ENCODE assay signal across 34 cellular contexts in genomic region chr1:11543796-11544195, GRCh38.
"Had no signal": no experiment of that assay in that cellular context is flagged by ENCODE, and none has a peak within 500 bp of the region (broad histone marks: within the 10 kb centered on the region; RNA-seq: fewer than 3 reads in every experiment).

No MANE protein-coding gene starts in this region.

- H3K9ac ChIP-seq: KMS-11 had no signal

- H3K9me3 ChIP-seq: MG63 had no signal

- DNase-seq: Karpas-422, Kasumi-1, MG63, MM.1S, MV-4-11, NCI-H1048, NCI-H1092, NCI-H1092 treated with DMSO at 0.1 percent for 48 hours, NCI-H1105, NCI-H1105 treated with DMSO at 0.1 percent for 48 hours, NCI-H1417, NCI-H1417 treated with DMSO at 0.1 percent for 48 hours, NCI-H1436, NCI-H1436 treated with DMSO at 0.1 percent for 48 hours, NCI-H146, NCI-H1694, NCI-H1694 treated with DMSO at 0.1 percent for 48 hours, NCI-H187, NCI-H187 treated with DMSO at 0.1 percent for 48 hours, NCI-H1930, NCI-H2029, NCI-H2029 treated with DMSO at 0.1 percent for 48 hours, NCI-H2081, NCI-H2081 treated with DMSO at 0.1 percent for 48 hours, NCI-H2107, NCI-H2171, NCI-H2171 treated with DMSO at 0.1 percent for 48 hours, NCI-H2227 treated with DMSO at 0.1 percent for 48 hours, NCI-H226, NCI-H345, NCI-H446, NCI-H446 treated with DMSO at 0.1 percent for 48 hours, NCI-H510A had no signal

- H3K36me3 ChIP-seq: MG63 had no signal

- H3K4me2 ChIP-seq: KMS-11 had no signal

- H3K4me3 ChIP-seq: MG63 had no signal

- H3K27ac ChIP-seq: KMS-11 had no signal
